In the genomic region with DNA sequence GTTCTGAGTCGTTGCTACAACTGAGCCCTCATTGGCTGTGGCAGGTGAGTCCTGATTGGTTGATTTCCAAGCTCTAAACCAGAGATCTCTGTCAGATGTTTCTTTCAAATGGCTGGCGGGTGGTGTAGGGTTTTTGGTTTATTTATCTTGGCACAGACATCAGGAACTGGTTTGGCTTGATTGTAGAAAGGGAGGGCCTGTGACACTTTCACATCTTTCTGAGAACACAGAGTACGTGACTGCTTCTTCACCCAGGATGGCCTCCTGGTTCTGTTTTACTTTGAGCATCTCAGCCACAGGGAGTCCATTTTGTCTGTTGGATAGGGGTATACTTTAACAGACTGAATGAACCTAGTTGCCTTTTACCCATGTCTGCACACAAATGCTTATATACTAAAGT, we compare ENCODE assay signal across 25 cellular contexts.
DNase-seq lines count a peak whose midpoint lies in the region; ATAC-seq, FAIRE-seq and TF ChIP-seq lines count a peak whose summit lies in the region.
"Had no signal": no experiment of that assay in that cellular context is flagged by ENCODE, and none has a peak within 500 bp of the region (broad histone marks: within the 10 kb centered on the region; RNA-seq: fewer than 3 reads in every experiment).

No MANE protein-coding gene starts in this region.

- TF ChIP-seq POLR2A in K562 (conservative IDR thresholded peaks at IDR 0.05) = no peak

- H3K9me1 ChIP-seq in K562 (ENCODE audit: control insufficient read depth, insufficient read depth, low read length) = no peaks in the 10 kb centered on the region

- 57% methylated on average over 3 of the region's 3 CpGs for WGBS in K562 (ENCODE audit: insufficient coverage, low coverage, missing lambda C conversion rate)

- H3K9ac ChIP-seq in K562 (ENCODE audit: insufficient read depth in 1 of 2, low read depth in 2 of 2, low read length in 2 of 2) = no peak overlapping the region
- H3K9ac ChIP-seq: SK-N-SH had no signal

- BruUV-seq in K562 (replicated peaks; lab: Mats Ljungman, UMichigan) = no TSS peak

- ATAC-seq in Right ventricle myocardium superior (ENCODE audit: poor library complexity) = peak; percentile 36
- peak; percentile 32; the same call in 1 of the 3 replicates for ATAC-seq in K562
- ATAC-seq: activated CD8-positive, alpha-beta memory T cell treated with anti-CD3 and anti-CD28 coated beads, Interleukin-2, amount 10 ng/mL, durations not matched to agents 7 days and 5 days; stimulated activated naive B cell treated with anti-CD40 and anti-IgM and Interleukin-4, amounts not matched to agents 10 μg/mL and 1 μg/mL and 100 μg/mL, for 72 hours had no signal

- no peak for TF ChIP-seq RAD21 in K562 (CRISPR knock-in tag; conservative IDR thresholded peaks at IDR 0.05 in 1 of 2, IDR thresholded peaks at IDR 0.05 in 1 of 2)

- H3K4me1 ChIP-seq in K562 (replicated peaks in 1 of 2; ENCODE audit: control insufficient read depth in 2 of 2, insufficient read depth in 2 of 2, low read length in 2 of 2) = no peaks in the 10 kb centered on the region
- H3K4me1 ChIP-seq: prostate gland had no signal

- no peak overlapping the region for H3K27ac ChIP-seq in K562 (ENCODE audit: extremely low read depth, low read depth, low read length)
- H3K27ac ChIP-seq: epithelial cell of prostate, prostate gland, skin epidermis, vagina had no signal

- no peak overlapping the region for H3K4me2 ChIP-seq in K562 (ENCODE audit: insufficient read depth, low read length)
- H3K4me2 ChIP-seq: SK-N-SH had no signal

- TF ChIP-seq CTCF in K562 (IDR thresholded peaks at IDR 0.05 in 2 of 3, conservative IDR thresholded peaks at IDR 0.05 in 1 of 3; ENCODE audit: insufficient read depth in 2 of 3, low read depth in 1 of 3, low read length in 3 of 3) = no peak

- CTCF ChIA-PET in K562 (lab: Yijun Ruan, JAX; ENCODE audit: low intra/inter-chr PET ratio) = no interaction called here

- intact Hi-C loops in Right ventricle myocardium superior (cut with DNase I) = no loop called here
- intact Hi-C loops in cardiac septum (cut with DNase I) = no loop called here
- intact Hi-C loops in K562 (cut with micrococcal nuclease) = no loop called here

- DNase-seq in Right ventricle myocardium superior = no peak
- DNase-seq in cardiac septum (ENCODE audit: low spot score) = no peak
- peak; percentile 13 for DNase-seq in M059J (ENCODE audit: low read depth)
- DNase-seq in K562 (ENCODE audit: extremely low read depth in 1 of 4, low spot score in 3 of 4) = peak; percentile 4 to 43 (median 30)
- peak; percentile 1 for DNase-seq in non-pigmented ciliary epithelial cell (ENCODE audit: low read depth)
- DNase-seq in ureter (ENCODE audit: low spot score) = no peak
- no peak for DNase-seq in NCI-H226
- DNase-seq: activated CD4-positive, alpha-beta T cell treated with anti-CD3 and anti-CD28 coated beads, Interleukin-2, amount 10 ng/mL, durations not matched to agents 24 days and 14 days; activated CD8-positive, alpha-beta memory T cell treated with anti-CD3 and anti-CD28 coated beads, Interleukin-2, amount 10 ng/mL, durations not matched to agents 7 days and 5 days; aorta; CD4-positive, alpha-beta T cell; DND-41; foreskin melanocyte; hippocampal formation; RPMI8226; SK-N-SH; stimulated activated CD4-positive, alpha-beta T cell treated with anti-CD3 and anti-CD28 coated beads, Interleukin-2, amount 100 ng/mL, for 24 hours; stimulated activated naive B cell treated with anti-CD40 and anti-IgM and Interleukin-4, amounts not matched to agents 10 μg/mL and 1 μg/mL and 100 μg/mL, for 72 hours; T-helper 2 cell had no signal

- no peaks in the 10 kb centered on the region for H3K79me2 ChIP-seq in K562 (ENCODE audit: control insufficient read depth, insufficient read depth, low read length)

- H3K36me3 ChIP-seq in K562 (ENCODE audit: control insufficient read depth, insufficient read depth, low read length) = no peaks in the 10 kb centered on the region
- H3K36me3 ChIP-seq: prostate gland, vagina had no signal

- H3K4me3 ChIP-seq in K562 = no peak overlapping the region
- H3K4me3 ChIP-seq: lung, prostate gland, skin epidermis, vagina had no signal

- no peak overlapping the region for H2AFZ ChIP-seq in K562 (ENCODE audit: low read depth, low read length)

- FAIRE-seq in K562 (lab: Jason Lieb, UNC) = no peak
- FAIRE-seq: H54 had no signal

- POLR2A ChIA-PET in K562 (lab: Yijun Ruan, JAX) = no interaction called here

- no peak for TF ChIP-seq EP300 in K562 (IDR thresholded peaks at IDR 0.05; ENCODE audit: low read length)

- no peaks in the 10 kb centered on the region for H3K27me3 ChIP-seq in K562 (ENCODE audit: control insufficient read depth in 2 of 2, insufficient read depth in 2 of 2, low read length in 2 of 2)
- H3K27me3 ChIP-seq: vagina had no signal

- H4K20me1 ChIP-seq in K562 (replicated peaks; ENCODE audit: control insufficient read depth, insufficient read depth, low read length) = no peaks in the 10 kb centered on the region

- in situ Hi-C loops in K562 (cut with MboI) = no loop called here

- no peaks in the 10 kb centered on the region for H3K9me3 ChIP-seq in K562 (replicated peaks; ENCODE audit: control insufficient read depth, insufficient read depth, low read depth, low read length)
- H3K9me3 ChIP-seq: prostate gland, SK-N-SH, vagina had no signal

TF ChIP-seq in K562, 482 proteins besides CTCF, POLR2A, EP300 and RAD21 (continues in another document):
- TF ChIP-seq MCM5 (IDR thresholded peaks at IDR 0.05; ENCODE audit: low read depth) (no peak), SMC3 (conservative IDR thresholded peaks at IDR 0.05; ENCODE audit: insufficient read depth, low read depth, low read length) (no peak), ZSCAN32 (CRISPR knock-in tag; IDR thresholded peaks at IDR 0.05) (no peak), DIDO1 (tag; IDR thresholded peaks at IDR 0.05; ENCODE audit: low read depth) (no peak), ZNF311 (CRISPR knock-in tag; IDR thresholded peaks at IDR 0.05) (no peak), PML (IDR thresholded peaks at IDR 0.05; ENCODE audit: low read length) (no peak), CREB1 (IDR thresholded peaks at IDR 0.05) (no peak), CREB1 (CRISPR knock-in tag; IDR thresholded peaks at IDR 0.05) (no peak), NCOA2 (IDR thresholded peaks at IDR 0.05; ENCODE audit: partially characterized antibody in 2 of 2) (no peak), KAT2B (IDR thresholded peaks at IDR 0.05; ENCODE audit: low read depth, low read length) (no peak), ARNT (IDR thresholded peaks at IDR 0.05) (no peak), ESRRA (IDR thresholded peaks at IDR 0.05; ENCODE audit: borderline replicate concordance, low read depth) (no peak), CC2D1A (IDR thresholded peaks at IDR 0.05) (0 out of 2 replicates have a peak, but pooled peaks have one; percentile 22), ATF7 (IDR thresholded peaks at IDR 0.05) (no peak), SIX5 (IDR thresholded peaks at IDR 0.05; ENCODE audit: borderline replicate concordance in 1 of 2, insufficient read depth in 1 of 2, low read depth in 1 of 2, low read length in 2 of 2) (no peak), NFYB (IDR thresholded peaks at IDR 0.05; ENCODE audit: extremely low read depth, insufficient read length) (peak; percentile 49), ZC3H11A (IDR thresholded peaks at IDR 0.05; ENCODE audit: low read depth, low read length) (no peak), CBX3 (IDR thresholded peaks at IDR 0.05; ENCODE audit: borderline replicate concordance in 1 of 2, low read length in 2 of 2) (no peak)
- TF ChIP-seq, protein P1, sequence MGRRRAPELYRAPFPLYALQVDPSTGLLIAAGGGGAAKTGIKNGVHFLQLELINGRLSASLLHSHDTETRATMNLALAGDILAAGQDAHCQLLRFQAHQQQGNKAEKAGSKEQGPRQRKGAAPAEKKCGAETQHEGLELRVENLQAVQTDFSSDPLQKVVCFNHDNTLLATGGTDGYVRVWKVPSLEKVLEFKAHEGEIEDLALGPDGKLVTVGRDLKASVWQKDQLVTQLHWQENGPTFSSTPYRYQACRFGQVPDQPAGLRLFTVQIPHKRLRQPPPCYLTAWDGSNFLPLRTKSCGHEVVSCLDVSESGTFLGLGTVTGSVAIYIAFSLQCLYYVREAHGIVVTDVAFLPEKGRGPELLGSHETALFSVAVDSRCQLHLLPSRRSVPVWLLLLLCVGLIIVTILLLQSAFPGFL (CRISPR knock-in tag; IDR thresholded peaks at IDR 0.05) = no peak
- TF ChIP-seq, protein P2, sequence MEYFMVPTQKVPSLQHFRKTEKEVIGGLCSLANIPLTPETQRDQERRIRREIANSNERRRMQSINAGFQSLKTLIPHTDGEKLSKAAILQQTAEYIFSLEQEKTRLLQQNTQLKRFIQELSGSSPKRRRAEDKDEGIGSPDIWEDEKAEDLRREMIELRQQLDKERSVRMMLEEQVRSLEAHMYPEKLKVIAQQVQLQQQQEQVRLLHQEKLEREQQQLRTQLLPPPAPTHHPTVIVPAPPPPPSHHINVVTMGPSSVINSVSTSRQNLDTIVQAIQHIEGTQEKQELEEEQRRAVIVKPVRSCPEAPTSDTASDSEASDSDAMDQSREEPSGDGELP (CRISPR knock-in tag; IDR thresholded peaks at IDR 0.05; ENCODE audit: borderline replicate concordance) = no peak
- TF ChIP-seq, protein P3, sequence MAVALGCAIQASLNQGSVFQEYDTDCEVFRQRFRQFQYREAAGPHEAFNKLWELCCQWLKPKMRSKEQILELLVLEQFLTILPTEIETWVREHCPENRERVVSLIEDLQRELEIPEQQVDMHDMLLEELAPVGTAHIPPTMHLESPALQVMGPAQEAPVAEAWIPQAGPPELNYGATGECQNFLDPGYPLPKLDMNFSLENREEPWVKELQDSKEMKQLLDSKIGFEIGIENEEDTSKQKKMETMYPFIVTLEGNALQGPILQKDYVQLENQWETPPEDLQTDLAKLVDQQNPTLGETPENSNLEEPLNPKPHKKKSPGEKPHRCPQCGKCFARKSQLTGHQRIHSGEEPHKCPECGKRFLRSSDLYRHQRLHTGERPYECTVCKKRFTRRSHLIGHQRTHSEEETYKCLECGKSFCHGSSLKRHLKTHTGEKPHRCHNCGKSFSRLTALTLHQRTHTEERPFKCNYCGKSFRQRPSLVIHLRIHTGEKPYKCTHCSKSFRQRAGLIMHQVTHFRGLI (CRISPR knock-in tag; IDR thresholded peaks at IDR 0.05) = no peak

Comparison
In these comparisons a context has a peak if more than half of its experiments do, and no peak if none do; other contexts are left out.
1. DNase-seq: peak in M059J (single experiment), K562 (4 of 4) and non-pigmented ciliary epithelial cell (single experiment); none in Right ventricle myocardium superior (single experiment), cardiac septum (single experiment), ureter (single experiment) and NCI-H226 (single experiment).